13 cellular contexts compared by ENCODE assay signal in the genomic region with DNA sequence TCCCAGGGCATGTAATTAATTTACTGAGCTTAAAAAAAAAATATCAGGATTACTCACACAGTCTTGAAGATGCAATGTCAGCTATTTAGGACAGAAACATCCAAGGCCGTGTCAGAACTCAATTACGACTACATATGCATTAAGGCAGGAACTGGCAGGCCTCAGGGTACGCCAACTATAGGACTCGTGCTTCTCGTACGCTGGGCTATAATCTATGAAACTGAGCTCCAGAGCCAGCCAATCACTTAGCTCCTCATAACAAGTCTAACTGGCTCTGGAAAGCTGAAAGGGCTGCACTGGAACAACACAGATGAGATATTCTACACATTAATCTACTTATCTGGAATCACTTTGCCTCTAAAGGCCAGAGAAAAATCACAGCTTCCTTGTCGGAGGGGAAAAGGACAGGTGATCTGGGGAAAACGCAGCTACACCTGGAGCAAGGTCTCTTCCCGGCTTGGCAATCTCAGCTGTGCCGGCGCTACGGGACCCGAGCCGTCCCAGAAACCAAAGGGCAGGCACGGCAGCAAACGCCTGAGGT.
DNase-seq lines count a peak whose midpoint lies in the region; FAIRE-seq and TF ChIP-seq lines count a peak whose summit lies in the region.
"Had no signal": no experiment of that assay in that cellular context is flagged by ENCODE, and none has a peak within 500 bp of the region (broad histone marks: within the 10 kb centered on the region; RNA-seq: fewer than 3 reads in every experiment).

No MANE protein-coding gene starts in this region.

- H3K4me3 ChIP-seq in BE2C (ENCODE audit: low read depth, low read length) = peak overlapping the region; percentile 66
- H3K4me3 ChIP-seq in endocrine pancreas (ENCODE audit: control insufficient read depth, insufficient read depth, low read length) = peak overlapping the region; percentile 73
- H3K4me3 ChIP-seq in parathyroid adenoma (ENCODE audit: low read depth, low read length) = peak overlapping the region; percentile 23
- H3K4me3 ChIP-seq: left ventricle myocardium inferior had no signal

- H3K27me3 ChIP-seq in BE2C (no peaks in the 10 kb centered on the region), endocrine pancreas (ENCODE audit: control insufficient read depth, insufficient read depth, low read length) (no peaks in the 10 kb centered on the region), parathyroid adenoma (ENCODE audit: control insufficient read depth, insufficient read depth, low read length) (no peaks in the 10 kb centered on the region)

- no peaks in the 10 kb centered on the region for H3K9me3 ChIP-seq in BE2C
- H3K9me3 ChIP-seq in endocrine pancreas (ENCODE audit: control insufficient read depth, low read length) = no peaks in the 10 kb centered on the region
- no peaks in the 10 kb centered on the region for H3K9me3 ChIP-seq in parathyroid adenoma (ENCODE audit: control insufficient read depth, low read length)

- no peak overlapping the region for H3K27ac ChIP-seq in parathyroid adenoma
- H3K27ac ChIP-seq: left ventricle myocardium inferior had no signal

- DNase-seq in BE2C (peak; percentile 67), NCI-H510A (lab: John Stamatoyannopoulos, UW) (peak; percentile 29), frontal cortex (ENCODE audit: low spot score in 2 of 2) (no peak), HuH-7.5 (ENCODE audit: low spot score) (no peak), Ammon's horn (ENCODE audit: low spot score) (no peak)
- no peak for DNase-seq in activated CD8-positive, alpha-beta memory T cell treated with anti-CD3 and anti-CD28 coated beads, Interleukin-2, amount 50 U/mL, for 48 hours
- DNase-seq: left ventricle myocardium inferior, NCI-H2171 treated with DMSO at 0.1 percent for 48 hours had no signal

- no peaks in the 10 kb centered on the region for H3K36me3 ChIP-seq in BE2C
- no peaks in the 10 kb centered on the region for H3K36me3 ChIP-seq in endocrine pancreas (ENCODE audit: control insufficient read depth, insufficient read depth, low read length)
- H3K36me3 ChIP-seq in parathyroid adenoma (ENCODE audit: control insufficient read depth, insufficient read depth, low read length) = no peaks in the 10 kb centered on the region
- H3K36me3 ChIP-seq: left ventricle myocardium inferior had no signal

- no peak overlapping the region for H2AFZ ChIP-seq in parathyroid adenoma

- H3K9ac ChIP-seq in endocrine pancreas (ENCODE audit: control insufficient read depth, insufficient read depth, low read length) = no peak overlapping the region
- no peak overlapping the region for H3K9ac ChIP-seq in parathyroid adenoma

- TF ChIP-seq CTCF in BE2C (IDR thresholded peaks at IDR 0.05; ENCODE audit: low read depth, low read length) (no peak), parathyroid adenoma (IDR thresholded peaks at IDR 0.05) (no peak)

- H3K4me2 ChIP-seq in parathyroid adenoma (ENCODE audit: low read length) = peak overlapping the region; percentile 47

- H3K4me1 ChIP-seq in BE2C (peaks cover 4% of the 10 kb centered on the region), endocrine pancreas (ENCODE audit: control insufficient read depth, insufficient read depth, low read length) (peaks cover 7% of the 10 kb centered on the region), parathyroid adenoma (no peaks in the 10 kb centered on the region)
- H3K4me1 ChIP-seq: left ventricle myocardium inferior had no signal

- FAIRE-seq in frontal cortex (lab: Jason Lieb, UNC) = no peak
- FAIRE-seq: endometrium, GM12891, urothelium cell line had no signal

- no peaks in the 10 kb centered on the region for H3K79me2 ChIP-seq in parathyroid adenoma

Comparison
In these comparisons a context has a peak if more than half of its experiments do, and no peak if none do; other contexts are left out.
1. DNase-seq: peak in BE2C (single experiment) and NCI-H510A (single experiment); none in activated CD8-positive, alpha-beta memory T cell treated with anti-CD3 and anti-CD28 coated beads, Interleukin-2, amount 50 U/mL, for 48 hours (single experiment), frontal cortex (0 of 2), HuH-7.5 (single experiment) and Ammon's horn (single experiment).
2. H3K4me3 ChIP-seq: peak in every context shown above with its lines; median percentile 73 in endocrine pancreas; 66 in BE2C; 23 in parathyroid adenoma.